1 cellular context compared by ENCODE assay signal in the genomic region with DNA sequence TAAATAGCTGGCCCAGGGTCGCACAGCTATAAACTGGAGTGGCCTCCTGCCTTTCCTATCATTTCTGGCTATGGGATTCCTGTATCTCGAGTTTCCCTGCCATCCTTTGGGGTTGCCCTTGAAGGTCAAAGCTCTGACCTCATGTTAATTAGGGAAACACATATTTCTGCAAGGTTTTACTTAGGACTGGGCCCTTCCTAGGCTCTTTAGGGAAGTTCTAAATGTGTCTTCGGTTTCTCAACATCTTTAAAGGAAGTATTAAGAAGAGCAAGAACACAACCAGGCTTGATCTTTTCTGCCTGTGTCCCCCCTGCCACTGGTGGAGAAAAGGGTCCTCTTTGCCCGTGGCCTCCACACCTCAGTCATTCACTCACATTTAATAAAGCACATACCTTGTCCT.
TF ChIP-seq lines count a peak whose summit lies in the region.

No MANE protein-coding gene starts in this region.

TF ChIP-seq in HEK293T, 16 proteins besides CTCF, POLR2A, EP300 and RAD21 (continued from another document):
- TF ChIP-seq PKNOX1 (IDR thresholded peaks at IDR 0.05) (no peak), SP1 (IDR thresholded peaks at IDR 0.05) (no peak), L3MBTL2 (conservative IDR thresholded peaks at IDR 0.05) (no peak), ZNF384 (IDR thresholded peaks at IDR 0.05) (no peak), TARDBP (IDR thresholded peaks at IDR 0.05) (no peak)
